17 cellular contexts compared by ENCODE assay signal in genomic region chr21:44972301-44972814, GRCh38. TPM values are rescaled to one million over a fixed set of nuclear protein-coding genes. Genes with fewer than 3 reads are reported as not detected.
DNase-seq lines count a peak whose midpoint lies in the region; ATAC-seq, FAIRE-seq and TF ChIP-seq lines count a peak whose summit lies in the region.
"Had no signal": no experiment of that assay in that cellular context is flagged by ENCODE, and none has a peak within 500 bp of the region (broad histone marks: within the 10 kb centered on the region; RNA-seq: fewer than 3 reads in every experiment).

No MANE protein-coding gene starts in this region.

- H3K9ac ChIP-seq in BLaER1 (0 out of 2 replicates have a peak overlapping the region, but pooled peaks have one; percentile 47), neuronal stem cell (ENCODE audit: low read depth, low read length, poor library complexity) (peak overlapping the region; percentile 84)
- H3K9ac ChIP-seq: parathyroid adenoma had no signal

- 0 out of 2 replicates have a peak overlapping the region, but pooled peaks have one; percentile 22 for H3K27ac ChIP-seq in BLaER1
- H3K27ac ChIP-seq in WERI-Rb-1: peak overlapping the region; percentile 19
- no peak overlapping the region for H3K27ac ChIP-seq in neuronal stem cell (replicated peaks; ENCODE audit: low read length)
- H3K27ac ChIP-seq: parathyroid adenoma had no signal

- H3K36me3 ChIP-seq in BLaER1: peaks cover 53% of the 10 kb centered on the region
- peaks cover 61% of the 10 kb centered on the region for H3K36me3 ChIP-seq in WERI-Rb-1
- H3K36me3 ChIP-seq in neuronal stem cell (replicated peaks in 1 of 2; ENCODE audit: control insufficient read depth in 2 of 2, insufficient read depth in 2 of 2, low read length in 2 of 2): peaks cover 20 to 52% of the 10 kb centered on the region in 2 donors

- no peak overlapping the region for H3K4ac ChIP-seq in neuronal stem cell (ENCODE audit: low read length)

- peak overlapping the region; percentile 24 for H2BK5ac ChIP-seq in neuronal stem cell (ENCODE audit: low read length)

- H3K9me3 ChIP-seq in BLaER1 (no peaks in the 10 kb centered on the region), WERI-Rb-1 (ENCODE audit: severe bottlenecking) (no peaks in the 10 kb centered on the region), neuronal stem cell (replicated peaks in 1 of 2; ENCODE audit: control insufficient read depth in 2 of 2, insufficient read depth in 1 of 2, low read depth in 1 of 2, low read length in 2 of 2) (peaks cover 0 to 2% of the 10 kb centered on the region in 2 donors)

- no peak for DNase-seq in HTR-8/SVneo (ENCODE audit: insufficient read length, low spot score)
- peak; percentile 60 for DNase-seq in WERI-Rb-1
- no peak for DNase-seq in neuronal stem cell (ENCODE audit: low spot score)
- no peak for DNase-seq in central memory CD4-positive, alpha-beta T cell
- no peak for DNase-seq in NCI-H774 (lab: John Stamatoyannopoulos, UW)
- DNase-seq in activated CD4-positive, alpha-beta T cell treated with anti-CD3 and anti-CD28 coated beads, Interleukin-2, amount 50 U/mL, for 48 hours: no peak
- DNase-seq in Right ventricle myocardium superior: no peak
- DNase-seq: MV-4-11; NCI-H2029 treated with DMSO at 0.1 percent for 48 hours; NCI-H446 treated with DMSO at 0.1 percent for 48 hours; NK-92 treated with Interleukin-12 subunit alpha and Interleukin-12 subunit beta, amount 100 ng/mL, for 24 hours; SHP77 treated with DMSO at 0.1 percent for 48 hours; stimulated activated CD4-positive, alpha-beta T cell treated with anti-CD3 and anti-CD28 coated beads, Interleukin-4, amount 100 ng/mL, for 24 hours; T-helper 17 cell had no signal

- H3K4me1 ChIP-seq in BLaER1: peaks cover 95% of the 10 kb centered on the region
- peaks cover 0 to 12% of the 10 kb centered on the region in 2 donors for H3K4me1 ChIP-seq in neuronal stem cell (ENCODE audit: control insufficient read depth in 2 of 2, insufficient read depth in 1 of 2, low read depth in 1 of 2, low read length in 2 of 2)
- H3K4me1 ChIP-seq: parathyroid adenoma had no signal

- H3K18ac ChIP-seq in neuronal stem cell (ENCODE audit: low read length): no peak overlapping the region

- intact Hi-C loops in Right ventricle myocardium superior (cut with DNase I): no loop called here

- peak overlapping the region; percentile 47 for H2BK120ac ChIP-seq in neuronal stem cell (ENCODE audit: low read depth, low read length)

- peak overlapping the region; percentile 91 for H3K23ac ChIP-seq in neuronal stem cell (ENCODE audit: low read depth, low read length, poor library complexity)

- H3K14ac ChIP-seq in neuronal stem cell (ENCODE audit: low read length): peak overlapping the region; percentile 63

- H3K27me3 ChIP-seq in BLaER1 (no peaks in the 10 kb centered on the region), WERI-Rb-1 (ENCODE audit: insufficient read depth, low read depth, severe bottlenecking) (no peaks in the 10 kb centered on the region), neuronal stem cell (ENCODE audit: control insufficient read depth in 3 of 3, insufficient read depth in 3 of 3, low read depth in 1 of 3, low read length in 3 of 3) (no peaks in the 10 kb centered on the region)

- H4K8ac ChIP-seq in neuronal stem cell (ENCODE audit: low read depth, low read length): peak overlapping the region; percentile 43

- FAIRE-seq in HTR-8/SVneo (lab: Jason Lieb, UNC): peak; percentile 26
- FAIRE-seq: GM12878 had no signal

- H3K4me2 ChIP-seq in BLaER1: peak overlapping the region; percentile 88
- no peak overlapping the region for H3K4me2 ChIP-seq in neuronal stem cell (ENCODE audit: insufficient read depth, low read length, poor library complexity, severe bottlenecking)

- H2BK12ac ChIP-seq in neuronal stem cell (ENCODE audit: low read length): no peak overlapping the region

- TF ChIP-seq CTCF in WERI-Rb-1 (IDR thresholded peaks at IDR 0.05; ENCODE audit: low read depth, low read length): peak; percentile 79

- peaks cover 14% of the 10 kb centered on the region for H3K79me1 ChIP-seq in neuronal stem cell (ENCODE audit: low read depth, low read length)

- peak overlapping the region; percentile 70 for H2AK5ac ChIP-seq in neuronal stem cell (ENCODE audit: low read depth, low read length)

- no peak overlapping the region; the same call in 1 of the 2 replicates for H3K4me3 ChIP-seq in BLaER1
- H3K4me3 ChIP-seq in WERI-Rb-1 (ENCODE audit: low read depth, low read length): no peak overlapping the region
- peak overlapping the region in 1 of 2 donors; percentile 8 for H3K4me3 ChIP-seq in neuronal stem cell (ENCODE audit: low read length in 2 of 2)
- H3K4me3 ChIP-seq: GM12878 had no signal

- H4K91ac ChIP-seq in neuronal stem cell (ENCODE audit: low read depth, low read length, poor library complexity): no peak overlapping the region

- H2BK15ac ChIP-seq in neuronal stem cell (ENCODE audit: low read length): peak overlapping the region; percentile 67

- H4K20me1 ChIP-seq in BLaER1: peaks cover 84% of the 10 kb centered on the region

- no peak for ATAC-seq in Right ventricle myocardium superior (ENCODE audit: poor library complexity)
- ATAC-seq: GM12878, T-helper 17 cell had no signal

- no peak overlapping the region for H2AFZ ChIP-seq in neuronal stem cell (ENCODE audit: low read length)
- H2AFZ ChIP-seq: parathyroid adenoma had no signal

- WGBS in neuronal stem cell (ENCODE audit: extremely low coverage in 2 of 2, insufficient read length in 2 of 2, insufficient replicate concordance in 1 of 2), 2 donors: no CpG with 5 or more reads among the region's 19 CpGs

RNA-seq across cellular contexts. Expression of gene SLX9, which starts 32.5 kb away (rescaled TPM):
- 17.0 TPM for polyA plus RNA-seq in neuronal stem cell (2013, experiment 1 of 2)
- 16.6 TPM for polyA plus RNA-seq in neuronal stem cell (2013, experiment 2 of 2)
- 77.4 TPM for total RNA-seq in Right ventricle myocardium superior

RNA-seq across cellular contexts. Expression of gene ITGB2, which starts 51.7 kb away (rescaled TPM):
- 0.06 TPM for polyA plus RNA-seq in neuronal stem cell (2013, experiment 1 of 2)
- polyA plus RNA-seq in neuronal stem cell (2013, experiment 2 of 2): 0.12 TPM
- 23.8 TPM for total RNA-seq in Right ventricle myocardium superior
